Comparison of ENCODE assay signal across 18 cellular contexts in genomic region chr1:231035799-231036198, GRCh38. TPM values are rescaled to one million over a fixed set of nuclear protein-coding genes. Genes with fewer than 3 reads are reported as not detected.
DNase-seq lines count a peak whose midpoint lies in the region; TF ChIP-seq lines count a peak whose summit lies in the region.
"Had no signal": no experiment of that assay in that cellular context is flagged by ENCODE, and none has a peak within 500 bp of the region (broad histone marks: within the 10 kb centered on the region; RNA-seq: fewer than 3 reads in every experiment).

No MANE protein-coding gene starts in this region.

- DNase-seq in Ammon's horn (ENCODE audit: low spot score): peak; percentile 33
- DNase-seq in Caco-2: no peak
- no peak for DNase-seq in endodermal cell
- no peak for DNase-seq in neural crest cell (ENCODE audit: low read depth, low spot score)
- DNase-seq in NCI-H748 (lab: John Stamatoyannopoulos, UW; ENCODE audit: unreplicated experiment): no peak
- DNase-seq in dedifferentiated amniotic fluid mesenchymal stem cell (ENCODE audit: extremely low spot score): no peak
- DNase-seq in kidney glomerular epithelial cell (lab: John Stamatoyannopoulos, UW): no peak
- DNase-seq: H7, NCI-H1048, NCI-H1417, NCI-H1694, NCI-H2029 treated with DMSO at 0.1 percent for 48 hours, NCI-H446 treated with DMSO at 0.1 percent for 48 hours, NCI-H526, SIG-M5 had no signal

- H3K27me3 Mint-ChIP-seq in Caco-2 (ENCODE audit: insufficient read depth, unreplicated experiment) (no peaks in the 10 kb centered on the region), endodermal cell (ENCODE audit: insufficient read depth) (peaks cover 20% of the 10 kb centered on the region), neural crest cell (ENCODE audit: low read depth) (peaks cover 16% of the 10 kb centered on the region)

- H3K4me1 ChIP-seq in Caco-2 (peaks cover 34% of the 10 kb centered on the region), endodermal cell (ENCODE audit: control insufficient read depth, insufficient read depth, low read length) (peaks cover 5% of the 10 kb centered on the region)

- H3K27ac Mint-ChIP-seq in Caco-2 (ENCODE audit: unreplicated experiment): peak overlapping the region; percentile 25
- no peak overlapping the region for H3K27ac Mint-ChIP-seq in endodermal cell
- H3K27ac Mint-ChIP-seq in neural crest cell (ENCODE audit: unreplicated experiment): no peak overlapping the region

- H3K4me3 Mint-ChIP-seq in Caco-2 (ENCODE audit: unreplicated experiment) (no peak overlapping the region), endodermal cell (no peak overlapping the region), neural crest cell (peak overlapping the region; percentile 47)

- no peaks in the 10 kb centered on the region for H3K9me3 Mint-ChIP-seq in Caco-2 (ENCODE audit: unreplicated experiment)
- no peaks in the 10 kb centered on the region for H3K9me3 Mint-ChIP-seq in endodermal cell
- H3K9me3 Mint-ChIP-seq in neural crest cell: no peaks in the 10 kb centered on the region

- H3K27ac ChIP-seq in endodermal cell (ENCODE audit: low read depth, low read length): no peak overlapping the region
- H3K27ac ChIP-seq: C4-2B, KMS-11, SK-N-MC had no signal

- H3K9ac ChIP-seq in endodermal cell (ENCODE audit: extremely low read depth, low read length, poor library complexity, severe bottlenecking): no peak overlapping the region
- H3K9ac ChIP-seq: KMS-11 had no signal

- intact Hi-C loops in Caco-2 (cut with micrococcal nuclease; ENCODE audit: unreplicated experiment): no loop called here

- H3K36me3 ChIP-seq in Caco-2 (ENCODE audit: control insufficient read depth, insufficient read depth, low read length): no peaks in the 10 kb centered on the region; the same call in 1 of the 2 replicates
- peaks cover 3% of the 10 kb centered on the region for H3K36me3 ChIP-seq in endodermal cell (ENCODE audit: control insufficient read depth, insufficient read depth, low read length)

- peaks cover 28% of the 10 kb centered on the region for H3K4me1 Mint-ChIP-seq in Caco-2 (ENCODE audit: low read depth, unreplicated experiment)
- peaks cover 46% of the 10 kb centered on the region for H3K4me1 Mint-ChIP-seq in endodermal cell
- peaks cover 17% of the 10 kb centered on the region for H3K4me1 Mint-ChIP-seq in neural crest cell

- H3K9me3 ChIP-seq in Caco-2 (no peaks in the 10 kb centered on the region), endodermal cell (ENCODE audit: control insufficient read depth, low read length) (no peaks in the 10 kb centered on the region)

- 92 to 100% methylated on average over 1 of the region's 1 CpG for WGBS in endodermal cell (ENCODE audit: insufficient coverage in 1 of 2, insufficient read length in 1 of 2), 2 experiments

- TF ChIP-seq CTCF in Caco-2 (IDR thresholded peaks at IDR 0.05; ENCODE audit: insufficient read depth in 1 of 2, low read depth in 1 of 2, low read length in 1 of 2, severe bottlenecking in 1 of 2, unreplicated experiment in 1 of 2): no peak
- no peak for TF ChIP-seq CTCF in endodermal cell (conservative IDR thresholded peaks at IDR 0.05)
- TF ChIP-seq CTCF in neural crest cell (conservative IDR thresholded peaks at IDR 0.05): no peak

- no peaks in the 10 kb centered on the region for H3K27me3 ChIP-seq in Caco-2 (replicated peaks; ENCODE audit: control insufficient read depth, insufficient read depth, low read length)
- no peaks in the 10 kb centered on the region for H3K27me3 ChIP-seq in endodermal cell (ENCODE audit: control insufficient read depth, insufficient read depth, low read length, poor library complexity, severe bottlenecking)

- peaks cover 18% of the 10 kb centered on the region for H3K36me3 Mint-ChIP-seq in Caco-2 (ENCODE audit: insufficient read depth, unreplicated experiment)
- H3K36me3 Mint-ChIP-seq in endodermal cell (ENCODE audit: low read depth): peaks cover 20% of the 10 kb centered on the region
- H3K36me3 Mint-ChIP-seq in neural crest cell (ENCODE audit: low read depth): peaks cover 3% of the 10 kb centered on the region

- no peak overlapping the region for H3K4me3 ChIP-seq in Caco-2 (ENCODE audit: low read depth, low read length)
- H3K4me3 ChIP-seq in endodermal cell (ENCODE audit: low read length): peak overlapping the region; percentile 4
- H3K4me3 ChIP-seq: SK-N-MC had no signal

- POLR2A ChIA-PET in Caco-2 (lab: Charles Lee): no interaction called here

- CTCF ChIA-PET in Caco-2 (lab: Charles Lee): no interaction called here

- no TSS peak for BruUV-seq in Caco-2 (replicated peaks; lab: Mats Ljungman, UMichigan)

RNA-seq across cellular contexts. Expression of gene FAM89A, which starts 4.3 kb away (rescaled TPM):
- total RNA-seq in Caco-2 (2022) (38.8 and 44.2 TPM in 2 replicates), endodermal cell (10 to 100 TPM; 55.9 to 57.7 TPM), neural crest cell (15.1 and 16.0 TPM in 2 replicates)
- polyA plus RNA-seq in endodermal cell (2013, experiment 1 of 2): 20.4 TPM
- 20.4 TPM for polyA plus RNA-seq in endodermal cell (2013, experiment 2 of 2)

RNA-seq across cellular contexts. Expression of gene ARV1, which starts 56.9 kb away (rescaled TPM):
- total RNA-seq in Caco-2 (2022) (8.6 and 9.8 TPM in 2 replicates), endodermal cell (10 to 100 TPM in 1 of 2 donors, 1 to 10 TPM in 1; 8.4 to 12.5 TPM), neural crest cell (19.2 and 19.5 TPM in 2 replicates)
- 24.5 TPM for polyA plus RNA-seq in endodermal cell (2013, experiment 1 of 2)
- 21.3 TPM for polyA plus RNA-seq in endodermal cell (2013, experiment 2 of 2)

RNA-seq across cellular contexts. Expression of gene TTC13, which starts 57.1 kb away (rescaled TPM):
- total RNA-seq in Caco-2 (2022) (55.8 and 57.6 TPM in 2 replicates), endodermal cell (10 to 100 TPM; 12.4 to 14.5 TPM), neural crest cell (19.7 and 20.9 TPM in 2 replicates)
- polyA plus RNA-seq in endodermal cell (2013, experiment 1 of 2): 18.5 TPM
- polyA plus RNA-seq in endodermal cell (2013, experiment 2 of 2): 19.7 TPM
